ENCODE assay signal across 26 cellular contexts in the genomic region with DNA sequence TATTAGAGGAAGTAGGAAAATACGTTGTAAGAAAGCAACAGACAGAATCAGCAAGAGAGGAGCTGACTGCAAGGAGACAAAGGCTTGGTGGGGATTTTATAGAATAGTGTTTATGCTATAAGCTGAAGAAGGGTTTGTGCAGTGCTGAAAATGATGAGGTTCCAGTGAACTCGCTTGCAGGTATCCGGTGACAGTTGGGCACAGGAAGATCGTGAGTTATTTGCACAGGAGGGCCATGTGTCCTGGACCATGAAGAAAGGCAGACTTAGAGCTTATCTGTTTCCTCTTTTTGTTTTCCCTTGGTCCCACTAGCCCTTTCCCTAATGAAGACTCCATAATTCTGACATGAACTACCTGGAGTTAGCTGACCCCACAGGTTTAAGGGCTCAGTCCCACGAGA.
"Had no signal": no experiment of that assay in that cellular context is flagged by ENCODE, and none has a peak within 500 bp of the region (broad histone marks: within the 10 kb centered on the region; RNA-seq: fewer than 3 reads in every experiment).

No MANE protein-coding gene starts in this region.

- H3K9me3 Mint-ChIP-seq: activated CD4-positive, alpha-beta memory T cell treated with anti-CD3 and anti-CD28 coated beads for 36 hours; activated CD4-positive, alpha-beta T cell treated with anti-CD3 and anti-CD28 coated beads, Interleukin-2, amount 10 ng/mL, durations not matched to agents 7 days and 5 days; activated naive CD4-positive, alpha-beta T cell treated with anti-CD3 and anti-CD28 coated beads for 36 hours; activated naive CD8-positive, alpha-beta T cell treated with anti-CD3 and anti-CD28 coated beads for 36 hours; activated T-helper 17 cell treated with anti-CD3 and anti-CD28 coated beads, Interleukin-2, amount 50 U/mL, for 72 hours; T-helper 1 cell treated with Interleukin-12 subunit alpha and Interleukin-12 subunit beta and Interleukin-4 antibody, amounts not matched to agents 30 μg/mL and 1 μg/mL, for 36 hours had no signal

- DNase-seq: activated CD4-positive, alpha-beta memory T cell treated with anti-CD3 and anti-CD28 coated beads for 36 hours; activated CD4-positive, alpha-beta T cell treated with anti-CD3 and anti-CD28 coated beads for 1 hour; activated CD4-positive, alpha-beta T cell treated with anti-CD3 and anti-CD28 coated beads, Interleukin-2, amount 10 ng/mL, durations not matched to agents 7 days and 5 days; activated CD8-positive, alpha-beta memory T cell treated with anti-CD3 and anti-CD28 coated beads for 24 hours; activated gamma-delta T cell; activated naive CD4-positive, alpha-beta T cell treated with anti-CD3 and anti-CD28 coated beads for 36 hours; activated naive CD8-positive, alpha-beta T cell treated with anti-CD3 and anti-CD28 coated beads for 36 hours; activated T-cell treated with anti-CD3 and anti-CD28 coated beads, Interleukin-2, amount 50 U/mL, for 48 hours; anterior cingulate cortex; NCI-H1092 treated with DMSO at 0.1 percent for 48 hours; NCI-H1436; NCI-H1694 treated with DMSO at 0.1 percent for 48 hours; NCI-H2029 treated with DMSO at 0.1 percent for 48 hours; NCI-H345; NCI-H510A; NCI-H526 treated with DMSO at 0.1 percent for 48 hours; NCI-H82; OCI-M1; Peyer's patch; Right ventricle myocardium superior had no signal

- H3K27ac ChIP-seq: Peyer's patch, RWPE1, SJSA1 had no signal

- H3K4me1 Mint-ChIP-seq: activated T-helper 17 cell treated with anti-CD3 and anti-CD28 coated beads, Interleukin-2, amount 50 U/mL, for 72 hours; WTC11 had no signal

- ATAC-seq: activated T-helper 17 cell treated with anti-CD3 and anti-CD28 coated beads, Interleukin-2, amount 50 U/mL, for 72 hours; SK-N-SH treated with all-trans-retinoic acid at 6 μM for 48 hours; WTC11 had no signal

- H3K4me3 Mint-ChIP-seq: activated CD4-positive, alpha-beta memory T cell treated with anti-CD3 and anti-CD28 coated beads for 36 hours; activated CD4-positive, alpha-beta T cell treated with anti-CD3 and anti-CD28 coated beads, Interleukin-2, amount 10 ng/mL, durations not matched to agents 7 days and 5 days; activated naive CD4-positive, alpha-beta T cell treated with anti-CD3 and anti-CD28 coated beads for 36 hours; activated naive CD8-positive, alpha-beta T cell treated with anti-CD3 and anti-CD28 coated beads for 36 hours; activated T-helper 17 cell treated with anti-CD3 and anti-CD28 coated beads, Interleukin-2, amount 50 U/mL, for 72 hours; T-helper 1 cell treated with Interleukin-12 subunit alpha and Interleukin-12 subunit beta and Interleukin-4 antibody, amounts not matched to agents 30 μg/mL and 1 μg/mL, for 36 hours; WTC11 had no signal

- H3K27ac Mint-ChIP-seq: activated CD4-positive, alpha-beta memory T cell treated with anti-CD3 and anti-CD28 coated beads for 36 hours; activated CD4-positive, alpha-beta T cell treated with anti-CD3 and anti-CD28 coated beads, Interleukin-2, amount 10 ng/mL, durations not matched to agents 7 days and 5 days; activated naive CD4-positive, alpha-beta T cell treated with anti-CD3 and anti-CD28 coated beads for 36 hours; activated naive CD8-positive, alpha-beta T cell treated with anti-CD3 and anti-CD28 coated beads for 36 hours; activated T-helper 17 cell treated with anti-CD3 and anti-CD28 coated beads, Interleukin-2, amount 50 U/mL, for 72 hours; T-helper 1 cell treated with Interleukin-12 subunit alpha and Interleukin-12 subunit beta and Interleukin-4 antibody, amounts not matched to agents 30 μg/mL and 1 μg/mL, for 36 hours; WTC11 had no signal

- H3K36me3 Mint-ChIP-seq: activated CD4-positive, alpha-beta memory T cell treated with anti-CD3 and anti-CD28 coated beads for 36 hours; activated naive CD8-positive, alpha-beta T cell treated with anti-CD3 and anti-CD28 coated beads for 36 hours; WTC11 had no signal

- H3K4me1 ChIP-seq: Peyer's patch, SJSA1 had no signal

- H3K9me3 ChIP-seq: Peyer's patch, SJSA1 had no signal

- H3K27me3 ChIP-seq: Peyer's patch, SJSA1 had no signal

- H3K36me3 ChIP-seq: Peyer's patch, SJSA1 had no signal

- H3K4me3 ChIP-seq: Peyer's patch, SJSA1 had no signal
